Comparison of ENCODE assay signal across 1 cellular context in the genomic region with DNA sequence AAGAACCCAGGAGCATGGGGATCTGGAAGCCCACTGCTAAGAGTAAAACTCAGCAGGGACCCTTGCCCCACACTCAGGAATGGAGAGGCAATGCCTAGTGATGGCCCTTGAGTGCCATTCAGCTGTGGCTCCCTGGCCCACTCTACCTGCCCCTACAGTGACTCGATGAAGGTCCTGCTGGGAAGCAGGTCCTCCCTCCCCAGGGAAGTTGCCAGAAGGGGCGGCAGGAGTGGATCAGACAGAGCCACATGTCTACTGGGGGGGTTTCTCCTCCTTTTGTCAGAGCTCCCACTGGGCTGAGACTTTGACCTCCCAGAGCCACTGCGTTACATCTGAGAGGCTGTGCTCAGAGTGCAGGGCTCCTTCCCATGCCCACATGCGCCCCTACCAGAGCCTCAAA.
TF ChIP-seq lines count a peak whose summit lies in the region.

No MANE protein-coding gene starts in this region.

TF ChIP-seq in H1, 55 proteins besides CTCF, POLR2A, EP300 and RAD21:
- TF ChIP-seq KDM5A (IDR thresholded peaks at IDR 0.05; ENCODE audit: low read length) (no peak), SIN3A (conservative IDR thresholded peaks at IDR 0.05 in 1 of 2, IDR thresholded peaks at IDR 0.05 in 1 of 2; ENCODE audit: low read depth in 1 of 2, low read length in 2 of 2) (no peak), CHD1 (IDR thresholded peaks at IDR 0.05; ENCODE audit: low read depth, low read length) (no peak), RBBP5 (IDR thresholded peaks at IDR 0.05; ENCODE audit: borderline replicate concordance, low read depth, low read length) (no peak), GTF2F1 (IDR thresholded peaks at IDR 0.05; ENCODE audit: borderline replicate concordance, low read depth, low read length) (no peak), GABPA (IDR thresholded peaks at IDR 0.05; ENCODE audit: borderline replicate concordance, insufficient read depth, low read length) (no peak), EZH2 (IDR thresholded peaks at IDR 0.05; ENCODE audit: low read depth, low read length, severe bottlenecking) (no peak), JUN (IDR thresholded peaks at IDR 0.05; ENCODE audit: low read depth, low read length) (no peak), BCL11A (IDR thresholded peaks at IDR 0.05; ENCODE audit: low read depth in 2 of 2, low read length in 2 of 2) (no peak), KDM4A (IDR thresholded peaks at IDR 0.05; ENCODE audit: low read depth, low read length, severe bottlenecking) (no peak), TAF1 (IDR thresholded peaks at IDR 0.05; ENCODE audit: low read depth, low read length) (no peak), RFX5 (IDR thresholded peaks at IDR 0.05; ENCODE audit: borderline replicate concordance, low read depth, low read length) (no peak), POLR2AphosphoS5 (IDR thresholded peaks at IDR 0.05; ENCODE audit: low read depth, low read length) (no peak), BACH1 (IDR thresholded peaks at IDR 0.05; ENCODE audit: low read length) (no peak), CREB1 (IDR thresholded peaks at IDR 0.05) (no peak)
- TF ChIP-seq, protein P1, sequence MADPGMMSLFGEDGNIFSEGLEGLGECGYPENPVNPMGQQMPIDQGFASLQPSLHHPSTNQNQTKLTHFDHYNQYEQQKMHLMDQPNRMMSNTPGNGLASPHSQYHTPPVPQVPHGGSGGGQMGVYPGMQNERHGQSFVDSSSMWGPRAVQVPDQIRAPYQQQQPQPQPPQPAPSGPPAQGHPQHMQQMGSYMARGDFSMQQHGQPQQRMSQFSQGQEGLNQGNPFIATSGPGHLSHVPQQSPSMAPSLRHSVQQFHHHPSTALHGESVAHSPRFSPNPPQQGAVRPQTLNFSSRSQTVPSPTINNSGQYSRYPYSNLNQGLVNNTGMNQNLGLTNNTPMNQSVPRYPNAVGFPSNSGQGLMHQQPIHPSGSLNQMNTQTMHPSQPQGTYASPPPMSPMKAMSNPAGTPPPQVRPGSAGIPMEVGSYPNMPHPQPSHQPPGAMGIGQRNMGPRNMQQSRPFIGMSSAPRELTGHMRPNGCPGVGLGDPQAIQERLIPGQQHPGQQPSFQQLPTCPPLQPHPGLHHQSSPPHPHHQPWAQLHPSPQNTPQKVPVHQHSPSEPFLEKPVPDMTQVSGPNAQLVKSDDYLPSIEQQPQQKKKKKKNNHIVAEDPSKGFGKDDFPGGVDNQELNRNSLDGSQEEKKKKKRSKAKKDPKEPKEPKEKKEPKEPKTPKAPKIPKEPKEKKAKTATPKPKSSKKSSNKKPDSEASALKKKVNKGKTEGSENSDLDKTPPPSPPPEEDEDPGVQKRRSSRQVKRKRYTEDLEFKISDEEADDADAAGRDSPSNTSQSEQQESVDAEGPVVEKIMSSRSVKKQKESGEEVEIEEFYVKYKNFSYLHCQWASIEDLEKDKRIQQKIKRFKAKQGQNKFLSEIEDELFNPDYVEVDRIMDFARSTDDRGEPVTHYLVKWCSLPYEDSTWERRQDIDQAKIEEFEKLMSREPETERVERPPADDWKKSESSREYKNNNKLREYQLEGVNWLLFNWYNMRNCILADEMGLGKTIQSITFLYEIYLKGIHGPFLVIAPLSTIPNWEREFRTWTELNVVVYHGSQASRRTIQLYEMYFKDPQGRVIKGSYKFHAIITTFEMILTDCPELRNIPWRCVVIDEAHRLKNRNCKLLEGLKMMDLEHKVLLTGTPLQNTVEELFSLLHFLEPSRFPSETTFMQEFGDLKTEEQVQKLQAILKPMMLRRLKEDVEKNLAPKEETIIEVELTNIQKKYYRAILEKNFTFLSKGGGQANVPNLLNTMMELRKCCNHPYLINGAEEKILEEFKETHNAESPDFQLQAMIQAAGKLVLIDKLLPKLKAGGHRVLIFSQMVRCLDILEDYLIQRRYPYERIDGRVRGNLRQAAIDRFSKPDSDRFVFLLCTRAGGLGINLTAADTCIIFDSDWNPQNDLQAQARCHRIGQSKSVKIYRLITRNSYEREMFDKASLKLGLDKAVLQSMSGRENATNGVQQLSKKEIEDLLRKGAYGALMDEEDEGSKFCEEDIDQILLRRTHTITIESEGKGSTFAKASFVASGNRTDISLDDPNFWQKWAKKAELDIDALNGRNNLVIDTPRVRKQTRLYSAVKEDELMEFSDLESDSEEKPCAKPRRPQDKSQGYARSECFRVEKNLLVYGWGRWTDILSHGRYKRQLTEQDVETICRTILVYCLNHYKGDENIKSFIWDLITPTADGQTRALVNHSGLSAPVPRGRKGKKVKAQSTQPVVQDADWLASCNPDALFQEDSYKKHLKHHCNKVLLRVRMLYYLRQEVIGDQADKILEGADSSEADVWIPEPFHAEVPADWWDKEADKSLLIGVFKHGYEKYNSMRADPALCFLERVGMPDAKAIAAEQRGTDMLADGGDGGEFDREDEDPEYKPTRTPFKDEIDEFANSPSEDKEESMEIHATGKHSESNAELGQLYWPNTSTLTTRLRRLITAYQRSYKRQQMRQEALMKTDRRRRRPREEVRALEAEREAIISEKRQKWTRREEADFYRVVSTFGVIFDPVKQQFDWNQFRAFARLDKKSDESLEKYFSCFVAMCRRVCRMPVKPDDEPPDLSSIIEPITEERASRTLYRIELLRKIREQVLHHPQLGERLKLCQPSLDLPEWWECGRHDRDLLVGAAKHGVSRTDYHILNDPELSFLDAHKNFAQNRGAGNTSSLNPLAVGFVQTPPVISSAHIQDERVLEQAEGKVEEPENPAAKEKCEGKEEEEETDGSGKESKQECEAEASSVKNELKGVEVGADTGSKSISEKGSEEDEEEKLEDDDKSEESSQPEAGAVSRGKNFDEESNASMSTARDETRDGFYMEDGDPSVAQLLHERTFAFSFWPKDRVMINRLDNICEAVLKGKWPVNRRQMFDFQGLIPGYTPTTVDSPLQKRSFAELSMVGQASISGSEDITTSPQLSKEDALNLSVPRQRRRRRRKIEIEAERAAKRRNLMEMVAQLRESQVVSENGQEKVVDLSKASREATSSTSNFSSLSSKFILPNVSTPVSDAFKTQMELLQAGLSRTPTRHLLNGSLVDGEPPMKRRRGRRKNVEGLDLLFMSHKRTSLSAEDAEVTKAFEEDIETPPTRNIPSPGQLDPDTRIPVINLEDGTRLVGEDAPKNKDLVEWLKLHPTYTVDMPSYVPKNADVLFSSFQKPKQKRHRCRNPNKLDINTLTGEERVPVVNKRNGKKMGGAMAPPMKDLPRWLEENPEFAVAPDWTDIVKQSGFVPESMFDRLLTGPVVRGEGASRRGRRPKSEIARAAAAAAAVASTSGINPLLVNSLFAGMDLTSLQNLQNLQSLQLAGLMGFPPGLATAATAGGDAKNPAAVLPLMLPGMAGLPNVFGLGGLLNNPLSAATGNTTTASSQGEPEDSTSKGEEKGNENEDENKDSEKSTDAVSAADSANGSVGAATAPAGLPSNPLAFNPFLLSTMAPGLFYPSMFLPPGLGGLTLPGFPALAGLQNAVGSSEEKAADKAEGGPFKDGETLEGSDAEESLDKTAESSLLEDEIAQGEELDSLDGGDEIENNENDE (IDR thresholded peaks at IDR 0.05; ENCODE audit: insufficient replicate concordance, low read length) = no peak
